Comparison of ENCODE assay signal across 1 cellular context in genomic region chr4:8428288-8429097, GRCh38.
TF ChIP-seq lines count a peak whose summit lies in the region.

No MANE protein-coding gene starts in this region.

TF ChIP-seq in HEK293, 187 proteins besides CTCF, POLR2A, EP300 and RAD21 (continued from another document and continues in another):
- TF ChIP-seq PATZ1 (tag by site-specific recombination; IDR thresholded peaks at IDR 0.05) (peak; percentile 57; the same call in 1 of the 2 replicates), ZNF10 (tag by site-specific recombination; IDR thresholded peaks at IDR 0.05) (no peak), ZNF621 (tag by site-specific recombination; IDR thresholded peaks at IDR 0.05) (no peak), ZNF529 (tag by site-specific recombination; IDR thresholded peaks at IDR 0.05; ENCODE audit: insufficient replicate concordance) (no peak), ZFHX2 (tag by site-specific recombination; conservative IDR thresholded peaks at IDR 0.05) (peak; percentile 48; the same call in 1 of the 2 replicates), ZNF518A (tag by site-specific recombination; conservative IDR thresholded peaks at IDR 0.05; ENCODE audit: low read depth) (no peak), ZNF324 (tag by site-specific recombination; IDR thresholded peaks at IDR 0.05) (no peak), ZNF391 (tag by site-specific recombination; IDR thresholded peaks at IDR 0.05; ENCODE audit: borderline replicate concordance, low read depth) (no peak), ZNF785 (tag by site-specific recombination; IDR thresholded peaks at IDR 0.05) (no peak), ZNF580 (tag by site-specific recombination; IDR thresholded peaks at IDR 0.05) (no peak), ZNF394 (tag by site-specific recombination; IDR thresholded peaks at IDR 0.05; ENCODE audit: borderline replicate concordance) (no peak), ZNF692 (tag by site-specific recombination; IDR thresholded peaks at IDR 0.05) (peak; percentile 96), ZNF292 (tag by site-specific recombination; IDR thresholded peaks at IDR 0.05; ENCODE audit: borderline replicate concordance, low read depth) (no peak), ZSCAN23 (tag by site-specific recombination; IDR thresholded peaks at IDR 0.05) (no peak), ZNF341 (tag by site-specific recombination; IDR thresholded peaks at IDR 0.05; ENCODE audit: low read depth) (no peak), KLF1 (tag by site-specific recombination; IDR thresholded peaks at IDR 0.05) (peak; percentile 54), ZNF555 (tag by site-specific recombination; conservative IDR thresholded peaks at IDR 0.05) (no peak), SP3 (tag by site-specific recombination; IDR thresholded peaks at IDR 0.05) (peak; percentile 86), HOXA7 (CRISPR knock-in tag; IDR thresholded peaks at IDR 0.05; ENCODE audit: borderline replicate concordance) (no peak), ZNF624 (tag by site-specific recombination; IDR thresholded peaks at IDR 0.05) (no peak), YY1 (tag by site-specific recombination; IDR thresholded peaks at IDR 0.05) (no peak), ZNF830 (tag by site-specific recombination; IDR thresholded peaks at IDR 0.05; ENCODE audit: low read depth) (no peak), ZNF155 (tag by site-specific recombination; IDR thresholded peaks at IDR 0.05) (no peak), ZNF184 (tag by site-specific recombination; IDR thresholded peaks at IDR 0.05) (no peak), OSR2 (tag by site-specific recombination; IDR thresholded peaks at IDR 0.05) (no peak), ZNF114 (tag by site-specific recombination; IDR thresholded peaks at IDR 0.05) (no peak), ZBTB49 (tag by site-specific recombination; IDR thresholded peaks at IDR 0.05; ENCODE audit: low read depth) (no peak), ZNF138 (tag by site-specific recombination; IDR thresholded peaks at IDR 0.05; ENCODE audit: borderline replicate concordance) (no peak), ZSCAN30 (tag by site-specific recombination; IDR thresholded peaks at IDR 0.05) (no peak), ZNF366 (tag by site-specific recombination; conservative IDR thresholded peaks at IDR 0.05) (no peak), PRDM4 (tag by site-specific recombination; IDR thresholded peaks at IDR 0.05) (no peak), ZNF18 (tag by site-specific recombination; IDR thresholded peaks at IDR 0.05) (no peak), ZNF530 (tag by site-specific recombination; IDR thresholded peaks at IDR 0.05; ENCODE audit: low read depth) (no peak), ZNF791 (tag by site-specific recombination; IDR thresholded peaks at IDR 0.05) (no peak), ZNF548 (tag by site-specific recombination; IDR thresholded peaks at IDR 0.05) (no peak), ZNF585B (tag by site-specific recombination; IDR thresholded peaks at IDR 0.05) (no peak), ZSCAN5A (tag by site-specific recombination; IDR thresholded peaks at IDR 0.05) (no peak), GLIS2 (tag by site-specific recombination; IDR thresholded peaks at IDR 0.05) (peak; percentile 84), ZNF350 (tag by site-specific recombination; IDR thresholded peaks at IDR 0.05) (no peak), ZFP41 (tag by site-specific recombination; IDR thresholded peaks at IDR 0.05; ENCODE audit: borderline replicate concordance) (no peak), ZNF660 (tag by site-specific recombination; IDR thresholded peaks at IDR 0.05) (0 out of 2 replicates have a peak, but pooled peaks have one; percentile 13), KLF9 (tag by site-specific recombination; IDR thresholded peaks at IDR 0.05; ENCODE audit: low read depth) (peak; percentile 89), KLF17 (tag by site-specific recombination; IDR thresholded peaks at IDR 0.05) (peak; percentile 51; the same call in 1 of the 2 replicates), ZNF776 (tag by site-specific recombination; IDR thresholded peaks at IDR 0.05; ENCODE audit: borderline replicate concordance) (no peak), ZNF610 (tag by site-specific recombination; IDR thresholded peaks at IDR 0.05; ENCODE audit: borderline replicate concordance) (no peak), ZNF777 (tag by site-specific recombination; IDR thresholded peaks at IDR 0.05; ENCODE audit: borderline replicate concordance) (no peak)
